Comparison of ENCODE assay signal across 9 cellular contexts in the genomic region with DNA sequence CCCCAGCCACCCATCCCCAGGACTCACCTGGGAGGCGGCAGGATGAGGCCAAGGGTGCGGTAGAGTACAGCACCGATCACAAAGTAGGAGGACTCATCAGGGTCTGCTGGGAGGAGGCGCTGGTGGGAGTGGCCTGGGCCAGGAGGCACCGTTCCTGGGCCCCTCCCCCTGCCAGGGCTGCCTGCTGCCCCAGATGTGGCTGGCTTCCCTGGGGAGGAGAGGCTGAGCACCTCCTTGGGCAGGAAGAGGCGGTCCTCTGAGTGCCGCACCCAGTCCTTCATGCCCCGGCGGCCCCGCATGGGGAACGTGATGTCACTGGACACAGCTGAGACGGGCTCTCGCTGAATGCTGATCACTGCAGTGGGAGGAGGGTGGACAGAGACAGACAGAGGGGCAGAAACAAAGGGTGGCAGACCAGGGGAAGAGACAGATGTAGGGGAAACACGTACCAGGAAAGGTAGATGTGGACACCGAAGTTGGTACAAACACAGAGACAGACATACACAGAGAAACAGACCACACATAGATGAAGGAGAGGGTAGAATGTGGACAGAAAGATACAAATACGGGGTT. TPM values are rescaled to one million over a fixed set of nuclear protein-coding genes. Genes with fewer than 3 reads are reported as not detected.
DNase-seq lines count a peak whose midpoint lies in the region; ATAC-seq and TF ChIP-seq lines count a peak whose summit lies in the region.
"Had no signal": no experiment of that assay in that cellular context is flagged by ENCODE, and none has a peak within 500 bp of the region (broad histone marks: within the 10 kb centered on the region; RNA-seq: fewer than 3 reads in every experiment).

No MANE protein-coding gene starts in this region.

- H3K4me3 ChIP-seq in right cardiac atrium (ENCODE audit: low read length) (no peak overlapping the region), upper lobe of right lung (no peak overlapping the region)
- H3K4me3 ChIP-seq: PC-9 had no signal

- H3K27me3 Mint-ChIP-seq in activated T-cell treated with anti-CD3 and anti-CD28 coated beads, Interleukin-2, amount 50 U/mL, for 24 hours: no peaks in the 10 kb centered on the region

- TF ChIP-seq CTCF in upper lobe of right lung (IDR thresholded peaks at IDR 0.05): no peak

- H3K27me3 ChIP-seq in right cardiac atrium (ENCODE audit: control insufficient read depth, insufficient read depth) (no peaks in the 10 kb centered on the region), upper lobe of right lung (no peaks in the 10 kb centered on the region)

- H3K9me3 ChIP-seq in right cardiac atrium (ENCODE audit: control insufficient read depth, low read length): no peaks in the 10 kb centered on the region
- H3K9me3 ChIP-seq in upper lobe of right lung: no peaks in the 10 kb centered on the region

- H3K4me1 ChIP-seq in right cardiac atrium (ENCODE audit: control insufficient read depth, insufficient read depth, low read length) (no peaks in the 10 kb centered on the region), upper lobe of right lung (no peaks in the 10 kb centered on the region)

- no peak overlapping the region for H3K27ac ChIP-seq in right cardiac atrium (ENCODE audit: low read length)
- no peak overlapping the region for H3K27ac ChIP-seq in upper lobe of right lung
- H3K27ac ChIP-seq: PC-9 had no signal

- DNase-seq in right cardiac atrium (peak in 2 of 3 donors; percentile 28 to 47), left ventricle myocardium superior (no peak), iPS-NIHi7 (ENCODE audit: extremely low spot score) (peak; percentile 85), upper lobe of right lung (no peak), T-helper 9 cell (no peak), dedifferentiated amniotic fluid mesenchymal stem cell (ENCODE audit: extremely low spot score) (no peak)
- DNase-seq in activated T-cell treated with anti-CD3 and anti-CD28 coated beads, Interleukin-2, amount 50 U/mL, for 24 hours: peak; percentile 67
- DNase-seq: PC-9 had no signal

- H3K36me3 Mint-ChIP-seq in activated T-cell treated with anti-CD3 and anti-CD28 coated beads, Interleukin-2, amount 50 U/mL, for 24 hours (ENCODE audit: low read depth): no peaks in the 10 kb centered on the region

- peak overlapping the region; percentile 8 for H3K27ac Mint-ChIP-seq in activated T-cell treated with anti-CD3 and anti-CD28 coated beads, Interleukin-2, amount 50 U/mL, for 24 hours

- 62% methylated on average over 16 of the region's 16 CpGs for WGBS in right cardiac atrium

- no peak overlapping the region for H3K4me3 Mint-ChIP-seq in activated T-cell treated with anti-CD3 and anti-CD28 coated beads, Interleukin-2, amount 50 U/mL, for 24 hours

- intact Hi-C loops in right cardiac atrium (cut with DNase I): no loop called here
- intact Hi-C loops in left ventricle myocardium superior (cut with micrococcal nuclease): no loop called here
- intact Hi-C loops in upper lobe of right lung (cut with DNase I): no loop called here

- ATAC-seq in right cardiac atrium (no peak), left ventricle myocardium superior (no peak), upper lobe of right lung (peak; percentile 36), GM18511 (IDR thresholded peaks at IDR 0.05; ENCODE audit: unreplicated experiment) (no peak)

- no peaks in the 10 kb centered on the region for H3K9me3 Mint-ChIP-seq in activated T-cell treated with anti-CD3 and anti-CD28 coated beads, Interleukin-2, amount 50 U/mL, for 24 hours

- no peaks in the 10 kb centered on the region for H3K36me3 ChIP-seq in upper lobe of right lung

- H3K4me1 Mint-ChIP-seq in activated T-cell treated with anti-CD3 and anti-CD28 coated beads, Interleukin-2, amount 50 U/mL, for 24 hours (ENCODE audit: low read depth): peaks cover 20% of the 10 kb centered on the region

RNA-seq across cellular contexts. Expression of gene ADGRB2, which starts 24.8 kb away (rescaled TPM):
- total RNA-seq in right cardiac atrium (10 to 100 TPM; 11.8 to 14.8 (median 13.1) TPM), left ventricle myocardium superior (10.0 TPM), upper lobe of right lung (0.69 TPM)
- polyA plus RNA-seq in right cardiac atrium: 18.2 TPM

RNA-seq across cellular contexts. Expression of gene COL16A1, which starts 35.5 kb away (rescaled TPM):
- total RNA-seq in right cardiac atrium (10 to 100 TPM; 40.6 to 50.5 (median 50.3) TPM), left ventricle myocardium superior (16.1 TPM), upper lobe of right lung (28.9 TPM)
- polyA plus RNA-seq in right cardiac atrium: 37.4 TPM

Comparison
In these comparisons a context has a peak if more than half of its experiments do, and no peak if none do; other contexts are left out.
1. DNase-seq: peak in right cardiac atrium (2 of 3), activated T-cell treated with anti-CD3 and anti-CD28 coated beads, Interleukin-2, amount 50 U/mL, for 24 hours (single experiment) and iPS-NIHi7 (single experiment); none in left ventricle myocardium superior (single experiment), upper lobe of right lung (single experiment), T-helper 9 cell (single experiment) and dedifferentiated amniotic fluid mesenchymal stem cell (single experiment).